9 cellular contexts compared by ENCODE assay signal in genomic region chr2:68385232-68385906, GRCh38. TPM values are rescaled to one million over a fixed set of nuclear protein-coding genes. Genes with fewer than 3 reads are reported as not detected.
DNase-seq lines count a peak whose midpoint lies in the region; ATAC-seq and TF ChIP-seq lines count a peak whose summit lies in the region.
"Had no signal": no experiment of that assay in that cellular context is flagged by ENCODE, and none has a peak within 500 bp of the region (broad histone marks: within the 10 kb centered on the region; RNA-seq: fewer than 3 reads in every experiment).

No MANE protein-coding gene starts in this region.

- peaks cover 5% of the 10 kb centered on the region for H3K9me3 Mint-ChIP-seq in activated naive CD8-positive, alpha-beta T cell treated with anti-CD3 and anti-CD28 coated beads for 36 hours

- no peaks in the 10 kb centered on the region for H3K9me2 ChIP-seq in DOHH2 (replicated peaks; ENCODE audit: control insufficient read depth, low read length)
- H3K9me2 ChIP-seq in hepatocyte (replicated peaks; ENCODE audit: insufficient read depth): no peaks in the 10 kb centered on the region

- TF ChIP-seq CTCF in DOHH2 (IDR thresholded peaks at IDR 0.05; ENCODE audit: low read depth, low read length, poor library complexity, severe bottlenecking) (peak; percentile 28), hepatocyte (IDR thresholded peaks at IDR 0.05; ENCODE audit: poor library complexity) (no peak), right atrium auricular region (IDR thresholded peaks at IDR 0.05) (no peak)

- H3K4me3 ChIP-seq in DOHH2 (ENCODE audit: low read length) (peak overlapping the region; percentile 55), hepatocyte (no peak overlapping the region), right atrium auricular region (no peak overlapping the region)
- H3K4me3 ChIP-seq: upper lobe of left lung had no signal

- peak overlapping the region; percentile 68 for H3K4me2 ChIP-seq in DOHH2 (ENCODE audit: low read length)
- no peak overlapping the region for H3K4me2 ChIP-seq in hepatocyte

- H4K20me1 ChIP-seq in DOHH2 (ENCODE audit: control insufficient read depth, insufficient read depth, low read depth, low read length): no peaks in the 10 kb centered on the region
- H4K20me1 ChIP-seq in hepatocyte (ENCODE audit: insufficient read depth, poor library complexity, severe bottlenecking): no peaks in the 10 kb centered on the region

- H3K4me3 Mint-ChIP-seq in activated naive CD8-positive, alpha-beta T cell treated with anti-CD3 and anti-CD28 coated beads for 36 hours: no peak overlapping the region

- H3F3A ChIP-seq in DOHH2 (ENCODE audit: control insufficient read depth, insufficient read depth): peaks cover 24% of the 10 kb centered on the region

- no peaks in the 10 kb centered on the region for H3K27me3 Mint-ChIP-seq in activated naive CD8-positive, alpha-beta T cell treated with anti-CD3 and anti-CD28 coated beads for 36 hours

- DNase-seq in activated naive CD8-positive, alpha-beta T cell treated with anti-CD3 and anti-CD28 coated beads for 36 hours: peak; percentile 56
- no peak for DNase-seq in NCI-H510A treated with DMSO at 0.1 percent for 48 hours (lab: John Stamatoyannopoulos, UW)
- DNase-seq in hepatocyte (ENCODE audit: low spot score): no peak
- no peak for DNase-seq in right atrium auricular region (ENCODE audit: low spot score)

- no peaks in the 10 kb centered on the region for H3K27me3 ChIP-seq in DOHH2 (ENCODE audit: control insufficient read depth, low read length)
- peaks cover 9% of the 10 kb centered on the region for H3K27me3 ChIP-seq in hepatocyte
- no peaks in the 10 kb centered on the region for H3K27me3 ChIP-seq in right atrium auricular region
- H3K27me3 ChIP-seq: upper lobe of left lung had no signal

- H3K27ac ChIP-seq in DOHH2 (ENCODE audit: low read depth, low read length) (peak overlapping the region; percentile 62), hepatocyte (no peak overlapping the region), right atrium auricular region (no peak overlapping the region)

- H3K36me3 Mint-ChIP-seq in activated naive CD8-positive, alpha-beta T cell treated with anti-CD3 and anti-CD28 coated beads for 36 hours: peaks cover 2% of the 10 kb centered on the region

- peak overlapping the region; percentile 63 for H3K27ac Mint-ChIP-seq in activated naive CD8-positive, alpha-beta T cell treated with anti-CD3 and anti-CD28 coated beads for 36 hours

- H3K36me3 ChIP-seq in DOHH2 (ENCODE audit: control insufficient read depth, low read length) (peaks cover 69% of the 10 kb centered on the region), hepatocyte (replicated peaks; ENCODE audit: insufficient read depth, low read depth) (no peaks in the 10 kb centered on the region), right atrium auricular region (no peaks in the 10 kb centered on the region)

- ATAC-seq in GM19395 (IDR thresholded peaks at IDR 0.05; ENCODE audit: unreplicated experiment) (peak; percentile 66), HG03469 (IDR thresholded peaks at IDR 0.05; ENCODE audit: unreplicated experiment) (peak; percentile 53), GM19455 (IDR thresholded peaks at IDR 0.05; ENCODE audit: unreplicated experiment) (no peak)

- H2AFZ ChIP-seq in hepatocyte: no peak overlapping the region

- H3K9me3 ChIP-seq in DOHH2 (ENCODE audit: control insufficient read depth, insufficient read depth, low read length) (no peaks in the 10 kb centered on the region), hepatocyte (ENCODE audit: low read depth) (no peaks in the 10 kb centered on the region), right atrium auricular region (no peaks in the 10 kb centered on the region)
- H3K9me3 ChIP-seq: upper lobe of left lung had no signal

- H3K79me2 ChIP-seq in DOHH2 (ENCODE audit: control insufficient read depth, low read length) (no peaks in the 10 kb centered on the region), hepatocyte (no peaks in the 10 kb centered on the region)

- H3K4me1 Mint-ChIP-seq in activated naive CD8-positive, alpha-beta T cell treated with anti-CD3 and anti-CD28 coated beads for 36 hours: peaks cover 53% of the 10 kb centered on the region

- 78% methylated on average over 2 of the region's 2 CpGs for WGBS in hepatocyte (ENCODE audit: low lambda C conversion rate, missing lambda C conversion rate)

- H3K4me1 ChIP-seq in DOHH2 (ENCODE audit: control insufficient read depth, low read length): peaks cover 60% of the 10 kb centered on the region
- no peaks in the 10 kb centered on the region for H3K4me1 ChIP-seq in hepatocyte (ENCODE audit: insufficient read depth)
- H3K4me1 ChIP-seq in right atrium auricular region: peaks cover 0 to 9% of the 10 kb centered on the region in 2 donors

RNA-seq across cellular contexts. Expression of gene PLEK, which starts 20.3 kb away (rescaled TPM):
- total RNA-seq in activated naive CD8-positive, alpha-beta T cell treated with anti-CD3 and anti-CD28 coated beads for 36 hours: 1 to 10 TPM; 2.2 to 2.3 TPM
- 0.08 and 0.93 TPM in 2 replicates for total RNA-seq in hepatocyte
- polyA plus RNA-seq in hepatocyte: 0.72 and 0.92 TPM in 2 replicates
- total RNA-seq in right atrium auricular region: 1 to 10 TPM; 3.1 to 4.4 TPM
